Comparison of ENCODE assay signal across 16 cellular contexts in the genomic region with DNA sequence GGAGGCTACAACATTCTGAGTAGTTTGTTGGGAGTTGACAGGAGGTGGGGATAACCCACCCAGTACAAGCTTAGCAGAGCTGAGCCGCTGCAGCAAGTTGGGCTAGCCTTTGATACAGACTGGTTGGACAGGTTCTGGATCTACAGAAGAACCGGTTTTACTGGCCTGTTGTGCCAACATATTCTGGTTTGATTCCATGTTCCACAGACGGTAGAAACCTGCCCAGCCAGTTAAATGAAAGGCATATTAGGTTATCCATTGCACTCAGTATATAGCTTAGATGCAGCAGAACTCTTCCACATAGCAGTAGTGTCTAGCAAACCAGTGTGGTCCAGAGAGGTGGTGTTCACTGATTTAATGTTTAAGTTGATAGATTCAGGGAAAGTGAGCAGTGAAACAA. TPM values are rescaled to one million over a fixed set of nuclear protein-coding genes. Genes with fewer than 3 reads are reported as not detected.
DNase-seq lines count a peak whose midpoint lies in the region; ATAC-seq, FAIRE-seq and TF ChIP-seq lines count a peak whose summit lies in the region.
"Had no signal": no experiment of that assay in that cellular context is flagged by ENCODE, and none has a peak within 500 bp of the region (broad histone marks: within the 10 kb centered on the region; RNA-seq: fewer than 3 reads in every experiment).

No MANE protein-coding gene starts in this region.

- no peak for ATAC-seq in HG03342 (IDR thresholded peaks at IDR 0.05; ENCODE audit: unreplicated experiment)

- intact Hi-C loops in posterior cingulate gyrus (cut with DNase I): no loop called here

- H3K27ac ChIP-seq in iPS-20b (ENCODE audit: low read length): peak overlapping the region; percentile 34
- H3K27ac ChIP-seq in small intestine (ENCODE audit: low read depth in 1 of 2, low read length in 1 of 2): no peak overlapping the region
- H3K27ac ChIP-seq: BLaER1 treated with 17β-estradiol and CSF1 and Interleukin-3, amounts not matched to agents 10 nM and 100 nM had no signal

- H3K36me3 ChIP-seq in iPS-20b (ENCODE audit: insufficient read depth, low read depth, low read length) (no peaks in the 10 kb centered on the region), small intestine (ENCODE audit: control insufficient read depth in 2 of 2, insufficient read depth in 2 of 2, low read length in 2 of 2) (no peaks in the 10 kb centered on the region)
- H3K36me3 ChIP-seq: BLaER1 treated with 17β-estradiol and CSF1 and Interleukin-3, amounts not matched to agents 10 nM and 100 nM had no signal

- H3K4me3 ChIP-seq in iPS-20b (ENCODE audit: low read length) (peak overlapping the region; percentile 47), small intestine (ENCODE audit: low read depth in 1 of 2, low read length in 2 of 2) (no peak overlapping the region)
- H3K4me3 ChIP-seq: BLaER1 treated with 17β-estradiol and CSF1 and Interleukin-3, amounts not matched to agents 10 nM and 100 nM; SK-N-MC had no signal

- peak; percentile 97 for DNase-seq in HT-29 (ENCODE audit: low spot score)
- peak; percentile 98 for DNase-seq in NCI-H748 (lab: John Stamatoyannopoulos, UW; ENCODE audit: unreplicated experiment)
- DNase-seq in small intestine: peak; percentile 93
- no peak for DNase-seq in HEK293T (ENCODE audit: extremely low spot score)
- no peak for DNase-seq in G401 (ENCODE audit: low spot score)
- no peak for DNase-seq in posterior cingulate gyrus
- DNase-seq: activated CD4-positive, alpha-beta T cell treated with anti-CD3 and anti-CD28 coated beads for 48 hours; activated effector memory CD4-positive, alpha-beta T cell treated with anti-CD3 and anti-CD28 coated beads, Interleukin-2, amount 50 U/mL, for 16 hours; HCEC 1CT; immature natural killer cell; Karpas-422; NCI-H446 treated with DMSO at 0.1 percent for 48 hours had no signal

- FAIRE-seq in small intestine (lab: Jason Lieb, UNC): no peak

- 10 to 47% (median 37%) methylated on average over 3 of the region's 3 CpGs for WGBS in small intestine, 3 donors

- H3K9me3 ChIP-seq in iPS-20b (ENCODE audit: insufficient read depth, low read depth, low read length): no peaks in the 10 kb centered on the region; the same call in 1 of the 2 replicates
- H3K9me3 ChIP-seq in small intestine (ENCODE audit: control insufficient read depth, low read depth): no peaks in the 10 kb centered on the region
- H3K9me3 ChIP-seq: BLaER1 treated with 17β-estradiol and CSF1 and Interleukin-3, amounts not matched to agents 10 nM and 100 nM had no signal

- H3K9ac ChIP-seq in iPS-20b (ENCODE audit: low read depth, low read length): no peak overlapping the region; the same call in 1 of the 2 replicates
- H3K9ac ChIP-seq: BLaER1 treated with 17β-estradiol and CSF1 and Interleukin-3, amounts not matched to agents 10 nM and 100 nM had no signal

- H3K4me1 ChIP-seq in iPS-20b (ENCODE audit: insufficient read depth, low read length): peaks cover 44% of the 10 kb centered on the region
- peaks cover 3 to 6% of the 10 kb centered on the region in 2 donors for H3K4me1 ChIP-seq in small intestine (ENCODE audit: control insufficient read depth in 2 of 2, insufficient read depth in 1 of 2, low read depth in 1 of 2, low read length in 1 of 2)
- H3K4me1 ChIP-seq: BLaER1 treated with 17β-estradiol and CSF1 and Interleukin-3, amounts not matched to agents 10 nM and 100 nM had no signal

- CTCF ChIA-PET in HEK293T (lab: Yijun Ruan, JAX): interaction anchor here (1.0 kb wide), 1 partner anchor 16 kb away, joined by 4 read pairs; no protein-coding TSS in a partner anchor

- in situ Hi-C loops in G401 (cut with HindIII; ENCODE audit: low sequenced_read_pairs): no loop called here

- POLR2A ChIA-PET in HEK293T (lab: Yijun Ruan, JAX): no interaction called here

- no peaks in the 10 kb centered on the region for H3K27me3 ChIP-seq in iPS-20b (ENCODE audit: insufficient read depth, low read length)
- no peaks in the 10 kb centered on the region for H3K27me3 ChIP-seq in small intestine (ENCODE audit: control insufficient read depth in 2 of 2, insufficient read depth in 2 of 2, low read length in 2 of 2)
- H3K27me3 ChIP-seq: BLaER1 treated with 17β-estradiol and CSF1 and Interleukin-3, amounts not matched to agents 10 nM and 100 nM had no signal

TF ChIP-seq in HEK293T, 16 proteins besides CTCF, POLR2A, EP300 and RAD21:
- no peak for TF ChIP-seq NFRKB (IDR thresholded peaks at IDR 0.05)
- TF ChIP-seq, protein P1, sequence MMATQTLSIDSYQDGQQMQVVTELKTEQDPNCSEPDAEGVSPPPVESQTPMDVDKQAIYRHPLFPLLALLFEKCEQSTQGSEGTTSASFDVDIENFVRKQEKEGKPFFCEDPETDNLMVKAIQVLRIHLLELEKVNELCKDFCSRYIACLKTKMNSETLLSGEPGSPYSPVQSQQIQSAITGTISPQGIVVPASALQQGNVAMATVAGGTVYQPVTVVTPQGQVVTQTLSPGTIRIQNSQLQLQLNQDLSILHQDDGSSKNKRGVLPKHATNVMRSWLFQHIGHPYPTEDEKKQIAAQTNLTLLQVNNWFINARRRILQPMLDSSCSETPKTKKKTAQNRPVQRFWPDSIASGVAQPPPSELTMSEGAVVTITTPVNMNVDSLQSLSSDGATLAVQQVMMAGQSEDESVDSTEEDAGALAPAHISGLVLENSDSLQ (IDR thresholded peaks at IDR 0.05): no peak
- no peak for TF ChIP-seq FOXM1 (IDR thresholded peaks at IDR 0.05; ENCODE audit: borderline replicate concordance)
- TF ChIP-seq L3MBTL2 (conservative IDR thresholded peaks at IDR 0.05): no peak
- TF ChIP-seq SUZ12 (IDR thresholded peaks at IDR 0.05): no peak
- TF ChIP-seq ZNF384 (IDR thresholded peaks at IDR 0.05): no peak
- no peak for TF ChIP-seq FOXK2 (IDR thresholded peaks at IDR 0.05)
- TF ChIP-seq LEF1 (IDR thresholded peaks at IDR 0.05; ENCODE audit: borderline replicate concordance): no peak
- no peak for TF ChIP-seq SP1 (IDR thresholded peaks at IDR 0.05)
- TF ChIP-seq ELF4 (IDR thresholded peaks at IDR 0.05): no peak
- TF ChIP-seq HDGF (IDR thresholded peaks at IDR 0.05; ENCODE audit: borderline replicate concordance): no peak
- no peak for TF ChIP-seq CTBP1 (IDR thresholded peaks at IDR 0.05; ENCODE audit: borderline replicate concordance)
- no peak for TF ChIP-seq ARNT (IDR thresholded peaks at IDR 0.05)
- TF ChIP-seq BHLHE40 (IDR thresholded peaks at IDR 0.05; ENCODE audit: borderline replicate concordance): no peak

RNA-seq across cellular contexts. Expression of gene RBBP8, which starts 19.3 kb away (rescaled TPM):
- total RNA-seq in HT-29 (2014; rRNA removed; shearing (Covaris generic)): 16.4 and 17.2 TPM in 2 replicates
- 10 to 100 TPM; 28.2 to 38.4 (median 37.6) TPM for polyA plus RNA-seq in small intestine
- total RNA-seq in G401 (2014; rRNA removed; shearing (Covaris generic)): 34.5 and 52.2 TPM in 2 replicates

Comparison
In these comparisons a context has a peak if more than half of its experiments do, and no peak if none do; other contexts are left out.
1. DNase-seq: peak in HT-29 (single experiment), NCI-H748 (single experiment) and small intestine (single experiment); none in HEK293T (single experiment), G401 (single experiment) and posterior cingulate gyrus (0 of 10).